Comparison of ENCODE assay signal across 12 cellular contexts in genomic region chr2:10814571-10815331, GRCh38. TPM values are rescaled to one million over a fixed set of nuclear protein-coding genes. Genes with fewer than 3 reads are reported as not detected.
A peak's percentile ranks its signal among the peaks of the same experiment; 100 is the strongest.
DNase-seq lines count a peak whose midpoint lies in the region; ATAC-seq and TF ChIP-seq lines count a peak whose summit lies in the region.
"Had no signal": no experiment of that assay in that cellular context is flagged by ENCODE, and none has a peak within 500 bp of the region (broad histone marks: within the 10 kb centered on the region; RNA-seq: fewer than 3 reads in every experiment).

No MANE protein-coding gene starts in this region.

- H2AFZ ChIP-seq in DND-41 (ENCODE audit: low read depth, low read length), result no peak overlapping the region

- H4K20me1 ChIP-seq in DND-41 (ENCODE audit: insufficient read depth, low read length), result peaks cover 16% of the 10 kb centered on the region

- H3K4me1 ChIP-seq in DND-41 (ENCODE audit: insufficient read depth, low read length), result peaks cover 26% of the 10 kb centered on the region
- peaks cover 7% of the 10 kb centered on the region for H3K4me1 ChIP-seq in mesodermal cell (ENCODE audit: control insufficient read depth, insufficient read depth, low read length, poor library complexity, severe bottlenecking)
- H3K4me1 ChIP-seq in upper lobe of left lung, result peaks cover 19 to 26% (median 22%) of the 10 kb centered on the region in 4 donors

- peaks cover 18% of the 10 kb centered on the region for H3K4me1 Mint-ChIP-seq in activated CD4-positive, alpha-beta memory T cell treated with anti-CD3 and anti-CD28 coated beads for 36 hours (ENCODE audit: low read depth)

- H3K9ac ChIP-seq in DND-41 (ENCODE audit: low read depth, low read length), result no peak overlapping the region

- H3K4me3 ChIP-seq in AG04450 (ENCODE audit: low read depth, low read length), result no peak overlapping the region
- H3K4me3 ChIP-seq in DND-41 (ENCODE audit: low read depth in 1 of 2, low read length in 2 of 2), result no peak overlapping the region
- H3K4me3 ChIP-seq in mesodermal cell (ENCODE audit: extremely low read depth, insufficient read depth, low read length, poor library complexity, severe bottlenecking), result no peak overlapping the region
- H3K4me3 ChIP-seq in upper lobe of left lung, result no peak overlapping the region
- H3K4me3 ChIP-seq: GM12878, lung had no signal

- 76% methylated on average over 13 to 14 of the region's 16 CpGs for WGBS in mesodermal cell (ENCODE audit: insufficient coverage in 2 of 2), 2 experiments
- WGBS in upper lobe of left lung, 2 donors, result 77 to 82% methylated on average over 15 to 16 of the region's 16 CpGs

- CTCF ChIA-PET in AG04450 (lab: Charles Lee), result interaction anchor here (1.0 to 1.1 kb wide), 2 partner anchors 18 to 310 kb away, joined by 3 to 6 read pairs; no protein-coding TSS in a partner anchor
- CTCF ChIA-PET in activated CD4-positive, alpha-beta memory T cell treated with anti-CD3 and anti-CD28 coated beads for 36 hours (lab: Charles Lee), result no interaction called here

- no peak for ATAC-seq in DND-41 (ENCODE audit: insufficient read depth, low read depth)
- ATAC-seq in upper lobe of left lung (ENCODE audit: low FRiP score in 2 of 2), result no peak
- no peak for ATAC-seq in HG03354 (IDR thresholded peaks at IDR 0.05; ENCODE audit: poor library complexity, severe bottlenecking, unreplicated experiment)
- ATAC-seq: GM12878 had no signal

- TF ChIP-seq POLR2A in upper lobe of left lung (IDR thresholded peaks at IDR 0.05), result no peak

- H3K27ac Mint-ChIP-seq in activated CD4-positive, alpha-beta memory T cell treated with anti-CD3 and anti-CD28 coated beads for 36 hours, result no peak overlapping the region

- no peak for DNase-seq in AG04450 (ENCODE audit: low read depth, low spot score)
- no peak for DNase-seq in DND-41
- DNase-seq in activated CD4-positive, alpha-beta memory T cell treated with anti-CD3 and anti-CD28 coated beads for 36 hours, result no peak
- no peak for DNase-seq in DMS53 treated with DMSO at 0.1 percent for 48 hours (lab: John Stamatoyannopoulos, UW; ENCODE audit: unreplicated experiment)
- DNase-seq in upper lobe of left lung, result no peak
- no peak for DNase-seq in pons (ENCODE audit: low spot score)
- DNase-seq: activated effector memory CD4-positive, alpha-beta T cell treated with Interleukin-2 at 50 U/mL for 16 hours; NCI-H146 had no signal

- TF ChIP-seq EP300 in upper lobe of left lung (IDR thresholded peaks at IDR 0.05), result no peak

- peaks cover 3% of the 10 kb centered on the region for H3K36me3 Mint-ChIP-seq in activated CD4-positive, alpha-beta memory T cell treated with anti-CD3 and anti-CD28 coated beads for 36 hours

- H3K4me3 Mint-ChIP-seq in activated CD4-positive, alpha-beta memory T cell treated with anti-CD3 and anti-CD28 coated beads for 36 hours, result peak overlapping the region; percentile 9

- peaks cover 28% of the 10 kb centered on the region for H3K79me2 ChIP-seq in DND-41 (ENCODE audit: insufficient read depth, low read length)

- H3K4me2 ChIP-seq in DND-41 (ENCODE audit: insufficient read depth, low read length), result no peak overlapping the region

- no peaks in the 10 kb centered on the region for H3K9me3 Mint-ChIP-seq in activated CD4-positive, alpha-beta memory T cell treated with anti-CD3 and anti-CD28 coated beads for 36 hours

- intact Hi-C loops in activated CD4-positive, alpha-beta memory T cell treated with anti-CD3 and anti-CD28 coated beads for 36 hours (cut with micrococcal nuclease), result loop anchor here (5.0 kb wide), 3 partner anchors 132 to 938 kb away; a partner anchor contains a TSS

- peaks cover 3% of the 10 kb centered on the region for H3K27me3 Mint-ChIP-seq in activated CD4-positive, alpha-beta memory T cell treated with anti-CD3 and anti-CD28 coated beads for 36 hours

- peak; percentile 32 for TF ChIP-seq CTCF in AG04450 (IDR thresholded peaks at IDR 0.05; ENCODE audit: low read depth, low read length)
- peak; percentile 16 for TF ChIP-seq CTCF in DND-41 (IDR thresholded peaks at IDR 0.05; ENCODE audit: borderline replicate concordance, extremely low read depth, low read length, poor library complexity, severe bottlenecking)
- no peak for TF ChIP-seq CTCF in upper lobe of left lung (IDR thresholded peaks at IDR 0.05)

- H3K27me3 ChIP-seq in AG04450 (ENCODE audit: control insufficient read depth, insufficient read depth, low read length) (peaks cover 21% of the 10 kb centered on the region), DND-41 (ENCODE audit: insufficient read depth, low read length, poor library complexity) (peaks cover 15% of the 10 kb centered on the region), upper lobe of left lung (no peaks in the 10 kb centered on the region)

- no peaks in the 10 kb centered on the region for H3K9me3 ChIP-seq in AG04450 (ENCODE audit: control insufficient read depth, insufficient read depth, low read length)
- no peaks in the 10 kb centered on the region for H3K9me3 ChIP-seq in DND-41 (ENCODE audit: insufficient read depth, low read length, severe bottlenecking)
- no peaks in the 10 kb centered on the region for H3K9me3 ChIP-seq in mesodermal cell (ENCODE audit: control insufficient read depth, low read length)
- no peaks in the 10 kb centered on the region for H3K9me3 ChIP-seq in upper lobe of left lung

- POLR2A ChIA-PET in AG04450 (lab: Yijun Ruan, JAX), result no interaction called here
- POLR2A ChIA-PET in activated CD4-positive, alpha-beta memory T cell treated with anti-CD3 and anti-CD28 coated beads for 36 hours (lab: Charles Lee), result no interaction called here

- H3K36me3 ChIP-seq in DND-41 (ENCODE audit: insufficient read depth, low read length) (no peaks in the 10 kb centered on the region), mesodermal cell (ENCODE audit: control insufficient read depth, insufficient read depth, low read length) (peaks cover 2% of the 10 kb centered on the region), upper lobe of left lung (no peaks in the 10 kb centered on the region)

- H3K27ac ChIP-seq in AG04450 (ENCODE audit: low read depth, low read length) (no peak overlapping the region), DND-41 (ENCODE audit: low read length) (no peak overlapping the region), mesodermal cell (ENCODE audit: low read depth, low read length, severe bottlenecking) (peak overlapping the region; percentile 36), upper lobe of left lung (no peak overlapping the region)

RNA-seq across cellular contexts. Expression of gene PDIA6, which starts 2.2 kb away (rescaled TPM):
- polyA plus RNA-seq in AG04450 (2011; rRNA removed), result 345 and 487 TPM in 2 replicates
- 151 and 185 TPM in 2 replicates for polyA minus RNA-seq in AG04450 (2011; rRNA and poly(A)+ RNA removed)
- 100 to 1,000 TPM; 176 to 181 TPM for total RNA-seq in activated CD4-positive, alpha-beta memory T cell treated with anti-CD3 and anti-CD28 coated beads for 36 hours
- polyA plus RNA-seq in mesodermal cell (2013, experiment 1 of 2), result 538 TPM
- 541 TPM for polyA plus RNA-seq in mesodermal cell (2013, experiment 2 of 2)
- 100 to 1,000 TPM in 4 of 6 donors, 10 to 100 TPM in 2; 32.5 to 209 (median 122) TPM for total RNA-seq in upper lobe of left lung

Comparison
In these comparisons a context has a peak if more than half of its experiments do, and no peak if none do; other contexts are left out.
1. CTCF ChIP-seq: peak in AG04450 (single experiment) and DND-41 (single experiment); none in upper lobe of left lung (0 of 6).